In the genomic region with DNA sequence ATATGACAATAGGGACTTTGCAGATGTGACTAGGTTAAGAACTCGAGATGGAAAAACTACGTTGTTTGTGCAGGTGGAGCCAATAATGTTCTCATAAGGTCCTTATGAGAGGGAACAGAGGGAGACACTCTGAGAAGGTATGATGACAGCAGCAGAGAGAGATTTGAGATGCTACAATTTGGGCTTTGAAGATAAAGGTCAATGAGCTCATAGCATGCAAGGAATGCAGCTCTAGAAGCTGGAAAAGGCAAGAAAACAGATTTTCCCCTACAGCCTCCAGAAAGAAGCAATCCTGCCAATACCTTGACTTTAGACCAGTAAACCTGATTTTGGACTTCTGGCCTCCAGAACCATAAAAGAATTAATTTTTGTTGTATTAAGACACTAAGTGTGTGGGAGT, we compare ENCODE assay signal across 1 cellular context.
TF ChIP-seq lines count a peak whose summit lies in the region.

No MANE protein-coding gene starts in this region.

TF ChIP-seq in IMR-90, 13 proteins besides CTCF, POLR2A, EP300 and RAD21 (continued from another document):
- TF ChIP-seq, protein P1, sequence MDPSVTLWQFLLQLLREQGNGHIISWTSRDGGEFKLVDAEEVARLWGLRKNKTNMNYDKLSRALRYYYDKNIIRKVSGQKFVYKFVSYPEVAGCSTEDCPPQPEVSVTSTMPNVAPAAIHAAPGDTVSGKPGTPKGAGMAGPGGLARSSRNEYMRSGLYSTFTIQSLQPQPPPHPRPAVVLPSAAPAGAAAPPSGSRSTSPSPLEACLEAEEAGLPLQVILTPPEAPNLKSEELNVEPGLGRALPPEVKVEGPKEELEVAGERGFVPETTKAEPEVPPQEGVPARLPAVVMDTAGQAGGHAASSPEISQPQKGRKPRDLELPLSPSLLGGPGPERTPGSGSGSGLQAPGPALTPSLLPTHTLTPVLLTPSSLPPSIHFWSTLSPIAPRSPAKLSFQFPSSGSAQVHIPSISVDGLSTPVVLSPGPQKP (IDR thresholded peaks at IDR 0.05; ENCODE audit: borderline replicate concordance, low read depth, low read length): no peak
- TF ChIP-seq MAZ (IDR thresholded peaks at IDR 0.05; ENCODE audit: borderline replicate concordance, low read depth, low read length): no peak
TF ChIP-seq in IMR-90: peak in this region for 0.
